Comparison of ENCODE assay signal across 31 cellular contexts in the genomic region with DNA sequence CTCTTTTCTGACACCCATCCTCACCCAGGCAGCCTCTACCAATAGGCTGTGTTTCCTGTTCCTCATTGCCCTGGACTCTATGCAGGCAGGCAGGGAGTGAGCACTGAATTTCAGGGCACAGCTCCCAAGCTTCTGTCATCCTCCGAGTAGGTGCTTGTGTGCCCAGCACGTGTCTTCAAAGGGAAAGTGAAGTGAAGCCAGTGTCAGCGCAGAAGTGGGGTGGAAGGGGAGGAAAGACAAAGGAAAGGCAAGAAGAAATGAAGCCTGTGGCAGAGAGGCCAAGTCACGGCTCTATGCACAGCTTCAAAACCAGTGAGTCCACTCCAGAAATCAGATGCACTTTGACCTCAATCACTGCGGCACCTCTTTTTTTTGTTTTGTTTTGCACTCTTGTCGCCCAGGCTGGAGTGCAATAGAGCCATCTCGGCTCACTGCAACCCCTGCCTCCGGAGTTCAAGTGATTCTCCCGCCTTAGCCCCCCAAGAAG. TPM values are rescaled to one million over a fixed set of nuclear protein-coding genes. Genes with fewer than 3 reads are reported as not detected.
A peak's percentile ranks its signal among the peaks of the same experiment; 100 is the strongest.
DNase-seq lines count a peak whose midpoint lies in the region; ATAC-seq, FAIRE-seq and TF ChIP-seq lines count a peak whose summit lies in the region.
"Had no signal": no experiment of that assay in that cellular context is flagged by ENCODE, and none has a peak within 500 bp of the region (broad histone marks: within the 10 kb centered on the region; RNA-seq: fewer than 3 reads in every experiment).

No MANE protein-coding gene starts in this region.

- peaks cover 18 to 19% of the 10 kb centered on the region in 2 experiments for H3K9me3 ChIP-seq in CD4-positive, CD25-positive, alpha-beta regulatory T cell (ENCODE audit: control insufficient read depth in 2 of 2, low read length in 2 of 2)
- peaks cover 18% of the 10 kb centered on the region for H3K9me3 ChIP-seq in adipocyte (ENCODE audit: control insufficient read depth, low read length)
- H3K9me3 ChIP-seq in left lung = peaks cover 0 to 16% of the 10 kb centered on the region in 2 donors
- H3K9me3 ChIP-seq in small intestine (ENCODE audit: control insufficient read depth, low read depth) = no peaks in the 10 kb centered on the region
- H3K9me3 ChIP-seq in naive thymus-derived CD4-positive, alpha-beta T cell (ENCODE audit: control insufficient read depth in 2 of 3, low read length in 3 of 3) = peaks cover 0 to 20% (median 0%) of the 10 kb centered on the region in 3 experiments
- peaks cover 6% of the 10 kb centered on the region for H3K9me3 ChIP-seq in effector memory CD4-positive, alpha-beta T cell (ENCODE audit: control insufficient read depth, low read length)
- H3K9me3 ChIP-seq in SJCRH30 (replicated peaks) = peaks cover 4% of the 10 kb centered on the region; the same call in 1 of the 2 replicates

- H3K9ac ChIP-seq in adipocyte (ENCODE audit: low read length) = peak overlapping the region; percentile 17
- H3K9ac ChIP-seq: SK-N-SH had no signal

- no peak for FAIRE-seq in small intestine (lab: Jason Lieb, UNC)

- intact Hi-C loops in left lung (cut with DNase I) = no loop called here
- intact Hi-C loops in naive thymus-derived CD4-positive, alpha-beta T cell (cut with micrococcal nuclease) = no loop called here

- H3K36me3 ChIP-seq in CD4-positive, CD25-positive, alpha-beta regulatory T cell (ENCODE audit: control insufficient read depth, insufficient read depth, low read length) = no peaks in the 10 kb centered on the region
- H3K36me3 ChIP-seq in adipocyte (ENCODE audit: control insufficient read depth, insufficient read depth, low read length, severe bottlenecking) (no peaks in the 10 kb centered on the region), left lung (no peaks in the 10 kb centered on the region), small intestine (ENCODE audit: control insufficient read depth in 2 of 2, insufficient read depth in 2 of 2, low read length in 2 of 2) (no peaks in the 10 kb centered on the region), SJCRH30 (no peaks in the 10 kb centered on the region)
- H3K36me3 ChIP-seq in naive thymus-derived CD4-positive, alpha-beta T cell (ENCODE audit: control insufficient read depth in 2 of 3, insufficient read depth in 3 of 3, low read length in 3 of 3) = no peaks in the 10 kb centered on the region
- H3K36me3 ChIP-seq in effector memory CD4-positive, alpha-beta T cell (ENCODE audit: control insufficient read depth, insufficient read depth, low read length) = no peaks in the 10 kb centered on the region
- H3K36me3 ChIP-seq: cardiac muscle cell, heart left ventricle, spleen had no signal

- no peak for ATAC-seq in CD4-positive, CD25-positive, alpha-beta regulatory T cell (ENCODE audit: low read depth in 2 of 2)
- peak; percentile 22 for ATAC-seq in left lung
- no peak for ATAC-seq in naive thymus-derived CD4-positive, alpha-beta T cell
- ATAC-seq: activated CD8-positive, alpha-beta T cell treated with anti-CD3 and anti-CD28 coated beads, Interleukin-2, amount 10 ng/mL, durations not matched to agents 7 days and 5 days; activated naive CD4-positive, alpha-beta T cell treated with anti-CD3 and anti-CD28 coated beads, Interleukin-2, amount 50 U/mL, for 72 hours; esophagus mucosa; heart left ventricle; T-helper 17 cell had no signal

- peak overlapping the region in 2 of 3 donors; percentile 49 to 57 for H3K27ac Mint-ChIP-seq in CD4-positive, CD25-positive, alpha-beta regulatory T cell
- no peak overlapping the region for H3K27ac Mint-ChIP-seq in naive thymus-derived CD4-positive, alpha-beta T cell
- H3K27ac Mint-ChIP-seq: activated CD8-positive, alpha-beta T cell treated with anti-CD3 and anti-CD28 coated beads, Interleukin-2, amount 10 ng/mL, durations not matched to agents 7 days and 5 days; activated naive CD4-positive, alpha-beta T cell treated with anti-CD3 and anti-CD28 coated beads, Interleukin-2, amount 50 U/mL, for 72 hours; naive B cell had no signal

- no peaks in the 10 kb centered on the region for H3K27me3 ChIP-seq in CD4-positive, CD25-positive, alpha-beta regulatory T cell (ENCODE audit: control insufficient read depth, insufficient read depth, low read length)
- H3K27me3 ChIP-seq in adipocyte (replicated peaks; ENCODE audit: control insufficient read depth, insufficient read depth, low read length) (no peaks in the 10 kb centered on the region), left lung (peaks cover 0 to under 1% of the 10 kb centered on the region in 2 donors), small intestine (ENCODE audit: control insufficient read depth in 2 of 2, insufficient read depth in 2 of 2, low read length in 2 of 2) (no peaks in the 10 kb centered on the region), SJCRH30 (no peaks in the 10 kb centered on the region; the same call in 1 of the 2 replicates)
- no peaks in the 10 kb centered on the region for H3K27me3 ChIP-seq in naive thymus-derived CD4-positive, alpha-beta T cell (ENCODE audit: control insufficient read depth in 2 of 2, insufficient read depth in 2 of 2, low read length in 2 of 2)
- no peaks in the 10 kb centered on the region for H3K27me3 ChIP-seq in effector memory CD4-positive, alpha-beta T cell (replicated peaks; ENCODE audit: control insufficient read depth, insufficient read depth, low read length, poor library complexity, severe bottlenecking)
- H3K27me3 ChIP-seq: cardiac muscle cell had no signal

- 20 to 55% (median 32%) methylated on average over 8 to 9 of the region's 9 CpGs for WGBS in small intestine, 3 donors

- H3K9me3 Mint-ChIP-seq in CD4-positive, CD25-positive, alpha-beta regulatory T cell = peaks cover 0 to 23% (median 5%) of the 10 kb centered on the region in 7 donors
- peaks cover 6 to 38% (median 22%) of the 10 kb centered on the region in 11 donors for H3K9me3 Mint-ChIP-seq in naive thymus-derived CD4-positive, alpha-beta T cell

- H3K27ac ChIP-seq in CD4-positive, CD25-positive, alpha-beta regulatory T cell (ENCODE audit: insufficient read depth, low read length, poor library complexity, severe bottlenecking) = no peak overlapping the region
- H3K27ac ChIP-seq in left lung (peak overlapping the region in 1 of 2 donors; percentile 37), small intestine (ENCODE audit: low read depth in 1 of 2, low read length in 1 of 2) (peak overlapping the region in 1 of 2 donors; percentile 3), SJCRH30 (no peak overlapping the region)
- H3K27ac ChIP-seq in naive thymus-derived CD4-positive, alpha-beta T cell (ENCODE audit: low read depth, low read length) = no peak overlapping the region
- H3K27ac ChIP-seq in effector memory CD4-positive, alpha-beta T cell (ENCODE audit: insufficient read depth, low read length, poor library complexity, severe bottlenecking) = no peak overlapping the region
- H3K27ac ChIP-seq: cardiac muscle cell, coronary artery, heart left ventricle had no signal

- no peaks in the 10 kb centered on the region for H3K27me3 Mint-ChIP-seq in CD4-positive, CD25-positive, alpha-beta regulatory T cell
- peaks cover 0 to 10% (median 6%) of the 10 kb centered on the region in 5 donors for H3K27me3 Mint-ChIP-seq in naive thymus-derived CD4-positive, alpha-beta T cell
- H3K27me3 Mint-ChIP-seq: CD4-positive, alpha-beta memory T cell; T-helper 17 cell had no signal

- POLR2A ChIA-PET in naive thymus-derived CD4-positive, alpha-beta T cell (lab: Charles Lee) = no interaction called here

- no peak for DNase-seq in CD4-positive, CD25-positive, alpha-beta regulatory T cell
- no peak for DNase-seq in adipocyte (ENCODE audit: low read depth)
- no peak for DNase-seq in left lung
- DNase-seq in small intestine = peak; percentile 69
- no peak for DNase-seq in naive thymus-derived CD4-positive, alpha-beta T cell
- no peak for DNase-seq in effector memory CD4-positive, alpha-beta T cell
- no peak for DNase-seq in SJCRH30
- DNase-seq: activated CD4-positive, alpha-beta T cell treated with anti-CD3 and anti-CD28 coated beads for 1 hour; activated CD8-positive, alpha-beta T cell treated with anti-CD3 and anti-CD28 coated beads, Interleukin-2, amount 10 ng/mL, durations not matched to agents 7 days and 5 days; anterior cingulate cortex; CD4-positive, alpha-beta memory T cell; foreskin fibroblast; H7; heart left ventricle; KBM-7; naive B cell; NCI-H1417; NCI-H446; NCI-H774; OCI-M1; SK-N-SH; spleen; substantia nigra; T-helper 17 cell had no signal

- TF ChIP-seq CTCF in left lung (IDR thresholded peaks at IDR 0.05) = no peak

- H3K4me3 Mint-ChIP-seq in CD4-positive, CD25-positive, alpha-beta regulatory T cell = no peak overlapping the region
- H3K4me3 Mint-ChIP-seq in naive thymus-derived CD4-positive, alpha-beta T cell = no peak overlapping the region
- H3K4me3 Mint-ChIP-seq: activated CD8-positive, alpha-beta T cell treated with anti-CD3 and anti-CD28 coated beads, Interleukin-2, amount 10 ng/mL, durations not matched to agents 7 days and 5 days; CD4-positive, alpha-beta memory T cell; T-helper 17 cell had no signal

- peaks cover 14% of the 10 kb centered on the region for H3K4me1 ChIP-seq in CD4-positive, CD25-positive, alpha-beta regulatory T cell (ENCODE audit: control insufficient read depth, insufficient read depth, low read length, poor library complexity, severe bottlenecking)
- peaks cover 43% of the 10 kb centered on the region for H3K4me1 ChIP-seq in adipocyte (ENCODE audit: control insufficient read depth, insufficient read depth, low read length)
- peaks cover 5 to 68% of the 10 kb centered on the region in 2 donors for H3K4me1 ChIP-seq in left lung
- H3K4me1 ChIP-seq in small intestine (ENCODE audit: control insufficient read depth in 2 of 2, insufficient read depth in 1 of 2, low read depth in 1 of 2, low read length in 1 of 2) = no peaks in the 10 kb centered on the region
- H3K4me1 ChIP-seq in naive thymus-derived CD4-positive, alpha-beta T cell (ENCODE audit: control insufficient read depth in 2 of 2, insufficient read depth in 2 of 2, low read length in 2 of 2) = no peaks in the 10 kb centered on the region
- peaks cover 3% of the 10 kb centered on the region for H3K4me1 ChIP-seq in effector memory CD4-positive, alpha-beta T cell (ENCODE audit: control insufficient read depth, insufficient read depth, low read length, poor library complexity, severe bottlenecking)
- peaks cover 10% of the 10 kb centered on the region for H3K4me1 ChIP-seq in SJCRH30

- no peaks in the 10 kb centered on the region for H3K36me3 Mint-ChIP-seq in CD4-positive, CD25-positive, alpha-beta regulatory T cell
- H3K36me3 Mint-ChIP-seq in naive thymus-derived CD4-positive, alpha-beta T cell = peaks cover 2 to 14% (median 6%) of the 10 kb centered on the region in 5 donors

- H3K4me1 Mint-ChIP-seq in CD4-positive, CD25-positive, alpha-beta regulatory T cell = peaks cover 2 to 27% (median 8%) of the 10 kb centered on the region in 4 donors
- H3K4me1 Mint-ChIP-seq in naive thymus-derived CD4-positive, alpha-beta T cell = peaks cover 0 to 16% (median 4%) of the 10 kb centered on the region in 7 donors

- H3K4me3 ChIP-seq in CD4-positive, CD25-positive, alpha-beta regulatory T cell (ENCODE audit: low read depth, low read length) = no peak overlapping the region
- H3K4me3 ChIP-seq in adipocyte (ENCODE audit: low read length) = no peak overlapping the region
- no peak overlapping the region for H3K4me3 ChIP-seq in left lung
- H3K4me3 ChIP-seq in small intestine (ENCODE audit: low read depth in 1 of 2, low read length in 2 of 2) = no peak overlapping the region
- H3K4me3 ChIP-seq in naive thymus-derived CD4-positive, alpha-beta T cell (ENCODE audit: low read length) = no peak overlapping the region
- H3K4me3 ChIP-seq in effector memory CD4-positive, alpha-beta T cell (ENCODE audit: insufficient read depth, low read depth, low read length, poor library complexity, severe bottlenecking) = no peak overlapping the region
- no peak overlapping the region for H3K4me3 ChIP-seq in SJCRH30
- H3K4me3 ChIP-seq: cardiac muscle cell, coronary artery, heart left ventricle, spleen had no signal

- CTCF ChIA-PET in naive thymus-derived CD4-positive, alpha-beta T cell (lab: Charles Lee) = no interaction called here

RNA-seq across cellular contexts. Expression of a gene that starts 16.9 kb away (rescaled TPM):
- total RNA-seq in CD4-positive, CD25-positive, alpha-beta regulatory T cell = 3.8 TPM
- 1 to 10 TPM in 3 of 4 donors, under 1 TPM in 1; 0.72 to 3.5 (median 1.5) TPM for polyA plus RNA-seq in CD4-positive, CD25-positive, alpha-beta regulatory T cell
- total RNA-seq in left lung = 10 to 100 TPM; 43.4 to 93.8 TPM
- 10 to 100 TPM; 31.0 to 69.3 (median 47.0) TPM for polyA plus RNA-seq in small intestine
- 10 to 100 TPM in 1 of 5 experiments, 1 to 10 TPM in 3, under 1 TPM in 1; 0.22 to 26.2 (median 1.9) TPM for total RNA-seq in naive thymus-derived CD4-positive, alpha-beta T cell
- not detected for polyA plus RNA-seq in naive thymus-derived CD4-positive, alpha-beta T cell
- 5.8 and 5.9 TPM in 2 replicates for total RNA-seq in SJCRH30 (2014; rRNA removed; shearing (Covaris generic))

RNA-seq across cellular contexts. Expression of a gene that starts 59.8 kb away (rescaled TPM):
- total RNA-seq in CD4-positive, CD25-positive, alpha-beta regulatory T cell = not detected
- under 1 TPM in 2 of 4 donors, not detected in 2; 0.15 to 0.19 TPM for polyA plus RNA-seq in CD4-positive, CD25-positive, alpha-beta regulatory T cell
- total RNA-seq in left lung = under 1 TPM in 1 of 2 donors, not detected in 1; 0.50 TPM
- 1 to 10 TPM in 1 of 3 donors, not detected in 2; 1.4 TPM for polyA plus RNA-seq in small intestine
- not detected for total RNA-seq in naive thymus-derived CD4-positive, alpha-beta T cell
- not detected for polyA plus RNA-seq in naive thymus-derived CD4-positive, alpha-beta T cell
- total RNA-seq in SJCRH30 (2014; rRNA removed; shearing (Covaris generic)) = not detected in 2 replicates
- total RNA-seq: activated CD8-positive, alpha-beta T cell treated with anti-CD3 and anti-CD28 coated beads, Interleukin-2, amount 10 ng/mL, durations not matched to agents 7 days and 5 days; activated naive CD4-positive, alpha-beta T cell treated with anti-CD3 and anti-CD28 coated beads, Interleukin-2, amount 50 U/mL, for 72 hours; cardiac muscle cell; CD4-positive, alpha-beta memory T cell; esophagus mucosa; HT1080; MCF 10A; osteocyte; T-helper 17 cell had no signal
- polyA plus RNA-seq: cardiac muscle cell; CD4-positive, alpha-beta memory T cell had no signal

Comparison
In these comparisons a context has a peak if more than half of its experiments do, and no peak if none do; other contexts are left out.
1. H3K27ac Mint-ChIP-seq: peak in CD4-positive, CD25-positive, alpha-beta regulatory T cell (2 of 3); none in naive thymus-derived CD4-positive, alpha-beta T cell (0 of 9).